Comparison of ENCODE assay signal across 8 cellular contexts in the genomic region with DNA sequence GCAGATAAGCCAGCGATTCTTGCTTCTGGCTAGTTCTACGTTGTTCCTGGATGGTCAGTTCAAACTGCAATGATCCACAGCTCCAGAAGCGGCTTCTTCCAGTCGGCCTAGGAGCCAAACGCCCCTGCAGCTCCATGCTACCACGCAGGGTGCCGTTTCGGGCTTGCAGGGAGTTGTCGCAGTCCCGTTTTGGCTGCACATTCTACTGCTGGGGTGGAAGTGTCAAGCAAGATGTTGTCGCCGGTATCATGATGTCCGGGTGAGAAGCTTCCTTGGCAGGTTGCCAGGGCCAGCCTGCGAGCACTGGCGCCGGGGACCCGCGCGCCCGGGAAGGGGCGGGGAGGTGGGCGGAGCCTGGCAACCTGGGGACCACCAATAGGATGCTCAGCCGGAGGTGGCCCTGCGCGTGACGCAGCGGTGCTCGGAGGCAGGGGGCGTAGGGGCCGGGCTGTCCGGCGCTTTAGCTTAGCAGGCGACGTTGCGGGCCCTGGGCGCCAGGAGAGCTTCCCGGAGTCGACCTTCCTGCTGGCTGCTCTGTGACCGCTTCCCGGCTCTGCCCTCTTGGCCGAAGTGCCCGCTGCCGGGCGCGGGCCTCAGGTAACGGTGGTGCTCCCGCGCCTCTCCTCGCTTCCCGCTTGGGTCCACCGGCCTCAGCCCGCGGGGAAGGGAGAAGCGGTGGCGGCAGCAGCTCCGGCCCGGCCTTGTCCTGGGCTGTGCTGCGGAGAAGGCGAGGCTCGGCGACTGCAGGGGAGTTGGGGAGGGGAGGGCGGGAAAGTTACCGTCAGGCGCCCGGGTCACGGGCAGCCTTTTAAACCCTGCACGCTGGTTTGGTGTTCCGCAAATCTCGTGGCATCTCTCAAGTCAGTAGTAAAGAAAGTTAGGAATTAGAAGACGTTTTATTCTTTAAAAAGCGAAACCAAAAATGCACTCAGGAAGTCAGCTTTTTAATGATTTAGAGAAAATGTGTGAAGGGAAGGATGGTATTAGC.
DNase-seq lines count a peak whose midpoint lies in the region; ATAC-seq and TF ChIP-seq lines count a peak whose summit lies in the region.

Gene SOAT1 (plus strand): TSS at position 458 of the 988 bp plus-strand sequence. CDS start 8,888 bp downstream, outside the sequence.

- peak; percentile 96 for DNase-seq in DMS153 (lab: John Stamatoyannopoulos, UW)
- peak; percentile 82 for DNase-seq in HuH-7.5 (ENCODE audit: low spot score)
- DNase-seq in OCI-M2 (lab: John Stamatoyannopoulos, UW; ENCODE audit: unreplicated experiment) = peak; percentile 48
- peak; percentile 94 for DNase-seq in activated T-cell treated with anti-CD3 and anti-CD28 coated beads, Interleukin-2, amount 50 U/mL, for 1 hour
- DNase-seq in erythroblast (lab: John Stamatoyannopoulos, UW) = peak; percentile 95
- peak; percentile 85 to 94 for DNase-seq in stimulated activated CD8-positive, alpha-beta memory T cell treated with anti-CD3 and anti-CD28 coated beads, Interleukin-7, amount 100 ng/mL, for 4 hours (ENCODE audit: low read depth in 2 of 2)

- TF ChIP-seq POLR2A in erythroblast (IDR thresholded peaks at IDR 0.05; ENCODE audit: low read length) = peak; percentile 61

- no peaks in the 10 kb centered on the region for H3K36me3 ChIP-seq in muscle layer of colon (ENCODE audit: insufficient read depth, low read length)

- peak within 1 kb of the TSS; percentile 80 to 93 for H3K4me3 ChIP-seq in muscle layer of colon (ENCODE audit: low read depth in 1 of 2, low read length in 2 of 2)

- peak within 1 kb of the TSS; percentile 94 for H3K27ac ChIP-seq in muscle layer of colon (ENCODE audit: low read depth, low read length)

- H3K9me3 ChIP-seq in muscle layer of colon (ENCODE audit: low read length) = no peaks in the 10 kb centered on the region

- H3K9ac ChIP-seq in muscle layer of colon (ENCODE audit: low read length) = peak within 1 kb of the TSS; percentile 71

- no peaks in the 10 kb centered on the region for H3K27me3 ChIP-seq in muscle layer of colon (ENCODE audit: control insufficient read depth in 1 of 2, insufficient read depth in 2 of 2, low read length in 2 of 2)

- peak; percentile 95 for ATAC-seq in GM21515 (IDR thresholded peaks at IDR 0.05; ENCODE audit: unreplicated experiment)

- peaks cover 19% of the 10 kb centered on the region for H3K4me1 ChIP-seq in muscle layer of colon (ENCODE audit: insufficient read depth, low read length)

Comparison
In these comparisons a context has a peak if more than half of its experiments do, and no peak if none do; other contexts are left out.
1. Peak in every context shown above with its lines: DNase-seq, ATAC-seq, H3K4me3 ChIP-seq and H3K27ac ChIP-seq.